1 cellular context compared by ENCODE assay signal in genomic region chr9:93209097-93209496, GRCh38.
TF ChIP-seq lines count a peak whose summit lies in the region.

No MANE protein-coding gene starts in this region.

TF ChIP-seq in HepG2, 621 proteins besides CTCF, POLR2A, EP300 and RAD21 (continued from another document):
- TF ChIP-seq NFKB2 (CRISPR knock-in tag; IDR thresholded peaks at IDR 0.05; ENCODE audit: borderline replicate concordance) (no peak), ZNF615 (CRISPR knock-in tag; IDR thresholded peaks at IDR 0.05; ENCODE audit: borderline replicate concordance) (no peak), PBX3 (CRISPR knock-in tag; IDR thresholded peaks at IDR 0.05; ENCODE audit: borderline replicate concordance) (no peak), MYC (CRISPR knock-in tag; IDR thresholded peaks at IDR 0.05; ENCODE audit: borderline replicate concordance) (0 out of 2 replicates have a peak, but pooled peaks have one; percentile 26), HNF1B (CRISPR knock-in tag; IDR thresholded peaks at IDR 0.05) (peak; percentile 39; the same call in 1 of the 2 replicates), ZNF460 (CRISPR knock-in tag; IDR thresholded peaks at IDR 0.05; ENCODE audit: borderline replicate concordance) (no peak)
